In genomic region chr16:73254983-73255382, GRCh38 we compare ENCODE assay signal across 1 cellular context.
TF ChIP-seq lines count a peak whose summit lies in the region.

No MANE protein-coding gene starts in this region.

TF ChIP-seq in SK-N-SH, 30 proteins besides CTCF, POLR2A, EP300 and RAD21 (continued from another document):
- no peak for TF ChIP-seq MAX (IDR thresholded peaks at IDR 0.05; ENCODE audit: low read depth)
- no peak for TF ChIP-seq POLR2AphosphoS5 (IDR thresholded peaks at IDR 0.05; ENCODE audit: low read depth, low read length)
- TF ChIP-seq NFIC (IDR thresholded peaks at IDR 0.05; ENCODE audit: borderline replicate concordance): no peak
- no peak for TF ChIP-seq GABPA (IDR thresholded peaks at IDR 0.05; ENCODE audit: low read depth)
- TF ChIP-seq USF1 (IDR thresholded peaks at IDR 0.05; ENCODE audit: borderline replicate concordance, low read depth): no peak
TF ChIP-seq in SK-N-SH: peak in this region for 0.
